In genomic region chr6:694431-695126, GRCh38 we compare ENCODE assay signal across 2 cellular contexts. TPM values are rescaled to one million over a fixed set of nuclear protein-coding genes. Genes with fewer than 3 reads are reported as not detected.
"Had no signal": no experiment of that assay in that cellular context is flagged by ENCODE, and none has a peak within 500 bp of the region (broad histone marks: within the 10 kb centered on the region; RNA-seq: fewer than 3 reads in every experiment).

No MANE protein-coding gene starts in this region.

RNA-seq across cellular contexts. Expression of gene HUS1B, which starts 37.7 kb away (rescaled TPM):
- total RNA-seq: left cardiac atrium, left ventricle myocardium superior had no signal
